ENCODE assay signal across 2 cellular contexts in genomic region chr22:42353883-42354727, GRCh38.
TF ChIP-seq lines count a peak whose summit lies in the region.

No MANE protein-coding gene starts in this region.

TF ChIP-seq in IMR-90, 13 proteins besides CTCF, POLR2A, EP300 and RAD21 (continued from another document):
- TF ChIP-seq, protein P1, sequence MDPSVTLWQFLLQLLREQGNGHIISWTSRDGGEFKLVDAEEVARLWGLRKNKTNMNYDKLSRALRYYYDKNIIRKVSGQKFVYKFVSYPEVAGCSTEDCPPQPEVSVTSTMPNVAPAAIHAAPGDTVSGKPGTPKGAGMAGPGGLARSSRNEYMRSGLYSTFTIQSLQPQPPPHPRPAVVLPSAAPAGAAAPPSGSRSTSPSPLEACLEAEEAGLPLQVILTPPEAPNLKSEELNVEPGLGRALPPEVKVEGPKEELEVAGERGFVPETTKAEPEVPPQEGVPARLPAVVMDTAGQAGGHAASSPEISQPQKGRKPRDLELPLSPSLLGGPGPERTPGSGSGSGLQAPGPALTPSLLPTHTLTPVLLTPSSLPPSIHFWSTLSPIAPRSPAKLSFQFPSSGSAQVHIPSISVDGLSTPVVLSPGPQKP (IDR thresholded peaks at IDR 0.05; ENCODE audit: borderline replicate concordance, low read depth, low read length): no peak
- TF ChIP-seq FOS (IDR thresholded peaks at IDR 0.05; ENCODE audit: low read depth, low read length): no peak

TF ChIP-seq in neural cell, 6 proteins besides CTCF, POLR2A, EP300 and RAD21 (continued from another document):
- TF ChIP-seq EZH2 (IDR thresholded peaks at IDR 0.05; ENCODE audit: borderline replicate concordance, insufficient read depth, low read length, poor library complexity, severe bottlenecking) (no peak), TAF1 (IDR thresholded peaks at IDR 0.05; ENCODE audit: low read depth) (no peak), POLR2AphosphoS5 (IDR thresholded peaks at IDR 0.05) (no peak)
